In genomic region chr11:61871158-61871597, GRCh38 we compare ENCODE assay signal across 8 cellular contexts. TPM values are rescaled to one million over a fixed set of nuclear protein-coding genes. Genes with fewer than 3 reads are reported as not detected.
DNase-seq lines count a peak whose midpoint lies in the region; ATAC-seq and TF ChIP-seq lines count a peak whose summit lies in the region.

No MANE protein-coding gene starts in this region.

- peak overlapping the region in 1 of 2 experiments; percentile 71; a peak in 2 of 4 replicates for H4K8ac ChIP-seq in IMR-90 (ENCODE audit: low read depth in 2 of 2, low read length in 2 of 2)

- peaks cover 59% of the 10 kb centered on the region for H3K4me1 ChIP-seq in BLaER1
- peaks cover 2% of the 10 kb centered on the region for H3K4me1 ChIP-seq in IMR-90 (ENCODE audit: control insufficient read depth, insufficient read depth, low read length)
- H3K4me1 ChIP-seq in fibroblast of lung (ENCODE audit: control insufficient read depth, extremely low read depth, insufficient read depth, low read length) = peaks cover 5% of the 10 kb centered on the region

- peak overlapping the region; percentile 82 for H3K14ac ChIP-seq in IMR-90 (replicated peaks; ENCODE audit: low read depth, low read length)

- peak overlapping the region; percentile 67 for H3K4me3 Mint-ChIP-seq in natural killer cell
- peak overlapping the region; percentile 69 to 73 for H3K4me3 Mint-ChIP-seq in stimulated activated naive B cell treated with anti-CD40 and anti-IgM and Interleukin-4, amounts not matched to agents 10 μg/mL and 1 μg/mL and 100 μg/mL, for 72 hours

- in situ Hi-C loops in IMR-90 (cut with MboI; ENCODE audit: low sequenced_read_pairs) = loop anchor here (25.0 kb wide), 1 partner anchor 441 kb away; no protein-coding TSS in a partner anchor

- intact Hi-C loops in IMR-90 (cut with micrococcal nuclease) (loop anchor here (1.0 to 5.0 kb wide), 6 partner anchors 26 to 506 kb away; no protein-coding TSS in a partner anchor), natural killer cell (cut with micrococcal nuclease) (loop anchor here (2.0 kb wide), 1 partner anchor 76 kb away; no protein-coding TSS in a partner anchor)

- 11% methylated on average over 18 of the region's 24 CpGs; no CpG with 5 or more reads in 1 of the 2 experiments for WGBS in IMR-90 (ENCODE audit: extremely low coverage in 2 of 2, insufficient read length in 1 of 2), 2 experiments

- H3K9me3 ChIP-seq in BLaER1 = no peaks in the 10 kb centered on the region
- no peaks in the 10 kb centered on the region for H3K9me3 ChIP-seq in IMR-90 (ENCODE audit: control insufficient read depth, insufficient read depth, low read length)
- H3K9me3 ChIP-seq in fibroblast of lung (ENCODE audit: control insufficient read depth, insufficient read depth, low read depth, low read length) = no peaks in the 10 kb centered on the region

- peak overlapping the region; percentile 61 for H3K4me3 ChIP-seq in BLaER1
- no peak overlapping the region for H3K4me3 ChIP-seq in IMR-90 (ENCODE audit: insufficient read depth, low read depth, low read length)
- no peak overlapping the region for H3K4me3 ChIP-seq in fibroblast of lung (replicated peaks in 1 of 4; ENCODE audit: control extremely low read depth in 1 of 4, insufficient read depth in 1 of 4, low read depth in 3 of 4, low read length in 4 of 4)

- peak overlapping the region; percentile 69; the same call in 1 of the 2 replicates for H3K9ac ChIP-seq in BLaER1
- peak overlapping the region; percentile 16; the same call in 1 of the 2 replicates for H3K9ac ChIP-seq in IMR-90 (ENCODE audit: low read depth, low read length)
- no peak overlapping the region for H3K9ac ChIP-seq in fibroblast of lung (ENCODE audit: insufficient read depth, low read length)

- H2AFZ ChIP-seq in IMR-90 (replicated peaks; ENCODE audit: low read length, poor library complexity) (peak overlapping the region; percentile 90), fibroblast of lung (ENCODE audit: low read length) (peak overlapping the region; percentile 47)

- H3K9me1 ChIP-seq in IMR-90 (ENCODE audit: insufficient read depth, low read length) = no peaks in the 10 kb centered on the region

- TF ChIP-seq RAD21 in IMR-90 (IDR thresholded peaks at IDR 0.05; ENCODE audit: low read length) = peak; percentile 94

- peak overlapping the region; percentile 66 for H3K4ac ChIP-seq in IMR-90 (ENCODE audit: low read depth, low read length)

- peak overlapping the region; percentile 97 for H3K4me2 ChIP-seq in BLaER1
- H3K4me2 ChIP-seq in IMR-90 (ENCODE audit: low read depth, low read length) = peak overlapping the region; percentile 78
- H3K4me2 ChIP-seq in fibroblast of lung (ENCODE audit: extremely low read depth, insufficient read depth, low read length) = peak overlapping the region; percentile 67

- POLR2A ChIA-PET in IMR-90 (lab: Charles Lee; ENCODE audit: unreplicated experiment) = no interaction called here

- H4K20me1 ChIP-seq in BLaER1 (peaks cover 40% of the 10 kb centered on the region), IMR-90 (ENCODE audit: insufficient read depth, low read length) (no peaks in the 10 kb centered on the region; the same call in 1 of the 2 replicates), fibroblast of lung (ENCODE audit: control insufficient read depth, extremely low read depth, insufficient read depth, low read length) (no peaks in the 10 kb centered on the region)

- TF ChIP-seq CTCF in IMR-90 (conservative IDR thresholded peaks at IDR 0.05; ENCODE audit: low read depth, low read length) (peak; percentile 96), fibroblast of lung (conservative IDR thresholded peaks at IDR 0.05 in 1 of 2, IDR thresholded peaks at IDR 0.05 in 1 of 2; ENCODE audit: low read depth in 1 of 2, low read length in 2 of 2) (peak; percentile 81 to 83), natural killer cell (IDR thresholded peaks at IDR 0.05) (peak; percentile 73)

- BruUV-seq in IMR-90 (replicated peaks; lab: Mats Ljungman, UMichigan) = no TSS peak

- H3K36me3 Mint-ChIP-seq in natural killer cell = no peaks in the 10 kb centered on the region
- peaks cover 10 to 16% of the 10 kb centered on the region in 2 donors for H3K36me3 Mint-ChIP-seq in stimulated activated naive B cell treated with anti-CD40 and anti-IgM and Interleukin-4, amounts not matched to agents 10 μg/mL and 1 μg/mL and 100 μg/mL, for 72 hours

- peaks cover 20% of the 10 kb centered on the region for H3K36me3 ChIP-seq in BLaER1
- peaks cover 6% of the 10 kb centered on the region; the same call in 1 of the 2 replicates for H3K36me3 ChIP-seq in IMR-90 (ENCODE audit: control insufficient read depth, insufficient read depth, low read length)
- peaks cover 6% of the 10 kb centered on the region for H3K36me3 ChIP-seq in fibroblast of lung (ENCODE audit: control insufficient read depth, insufficient read depth, low read length)

- TF ChIP-seq POLR2A in IMR-90 (IDR thresholded peaks at IDR 0.05; ENCODE audit: low read depth, low read length) = no peak

- H3K23ac ChIP-seq in IMR-90 (ENCODE audit: low read depth, low read length) = no peak overlapping the region; the same call in 1 of the 2 replicates

- H2BK15ac ChIP-seq in IMR-90 (ENCODE audit: low read depth, low read length) = no peak overlapping the region

- dilution Hi-C loops in IMR-90 (cut with HindIII; ENCODE audit: low sequenced_read_pairs, unreplicated experiment) = no loop called here

- no peaks in the 10 kb centered on the region for H3K9me3 Mint-ChIP-seq in natural killer cell
- no peaks in the 10 kb centered on the region for H3K9me3 Mint-ChIP-seq in stimulated activated naive B cell treated with anti-CD40 and anti-IgM and Interleukin-4, amounts not matched to agents 10 μg/mL and 1 μg/mL and 100 μg/mL, for 72 hours

- 0 out of 2 replicates have a peak overlapping the region, but pooled peaks have one; percentile 36 for H4K5ac ChIP-seq in IMR-90 (ENCODE audit: low read depth, low read length)

- peak; percentile 67 for DNase-seq in IMR-90
- DNase-seq in OCI-M1 (lab: John Stamatoyannopoulos, UW) = peak; percentile 90
- DNase-seq in activated T-cell treated with anti-CD3 and anti-CD28 coated beads, Interleukin-2, amount 50 U/mL, for 1 hour = peak; percentile 70
- peak; percentile 71 to 75 for DNase-seq in fibroblast of lung (ENCODE audit: low read depth in 2 of 2)
- peak; percentile 57 for DNase-seq in natural killer cell
- DNase-seq in stimulated activated naive B cell treated with anti-CD40 and anti-IgM and Interleukin-4, amounts not matched to agents 10 μg/mL and 1 μg/mL and 100 μg/mL, for 72 hours = peak; percentile 67

- H3K27ac Mint-ChIP-seq in natural killer cell = no peak overlapping the region
- peak overlapping the region; percentile 28 for H3K27ac Mint-ChIP-seq in stimulated activated naive B cell treated with anti-CD40 and anti-IgM and Interleukin-4, amounts not matched to agents 10 μg/mL and 1 μg/mL and 100 μg/mL, for 72 hours

- H4K91ac ChIP-seq in IMR-90 (ENCODE audit: insufficient read depth, low read depth, low read length) = peak overlapping the region; percentile 68; the same call in 1 of the 2 replicates

- H3K27ac ChIP-seq in BLaER1 (peak overlapping the region; percentile 79), IMR-90 (ENCODE audit: insufficient read depth, low read length) (no peak overlapping the region), fibroblast of lung (ENCODE audit: insufficient read depth, low read length) (no peak overlapping the region)

- H2BK5ac ChIP-seq in IMR-90 (ENCODE audit: low read depth, low read length, poor library complexity, severe bottlenecking) = no peak overlapping the region

- H3K27me3 Mint-ChIP-seq in natural killer cell (ENCODE audit: low read depth in 2 of 2) = no peaks in the 10 kb centered on the region
- no peaks in the 10 kb centered on the region for H3K27me3 Mint-ChIP-seq in stimulated activated naive B cell treated with anti-CD40 and anti-IgM and Interleukin-4, amounts not matched to agents 10 μg/mL and 1 μg/mL and 100 μg/mL, for 72 hours

- ATAC-seq in GM19452 (IDR thresholded peaks at IDR 0.05; ENCODE audit: unreplicated experiment) (peak; percentile 82), IMR-90 (ENCODE audit: low read depth) (peak; percentile 98), natural killer cell (peak; percentile 87 to 99 (median 97))
- peak; percentile 90 to 94 for ATAC-seq in stimulated activated naive B cell treated with anti-CD40 and anti-IgM and Interleukin-4, amounts not matched to agents 10 μg/mL and 1 μg/mL and 100 μg/mL, for 72 hours (replicated peaks)

- no peak overlapping the region for H3K18ac ChIP-seq in IMR-90 (ENCODE audit: low read depth, low read length)

- H2BK20ac ChIP-seq in IMR-90 (ENCODE audit: low read depth, low read length) = no peak overlapping the region

- H2BK120ac ChIP-seq in IMR-90 (ENCODE audit: low read depth, low read length) = peak overlapping the region; percentile 61; the same call in 1 of the 2 replicates

- peak overlapping the region; percentile 74 for H2AK9ac ChIP-seq in IMR-90 (replicated peaks; ENCODE audit: low read depth, low read length, poor library complexity)

- H3K79me2 ChIP-seq in fibroblast of lung (ENCODE audit: control insufficient read depth, insufficient read depth, low read length) = no peaks in the 10 kb centered on the region

- no peaks in the 10 kb centered on the region for H3K79me1 ChIP-seq in IMR-90 (ENCODE audit: low read depth in 1 of 2, low read length in 2 of 2)

- no peaks in the 10 kb centered on the region for H3K27me3 ChIP-seq in BLaER1
- H3K27me3 ChIP-seq in IMR-90 (ENCODE audit: control insufficient read depth, insufficient read depth, low read length) = no peaks in the 10 kb centered on the region
- H3K27me3 ChIP-seq in fibroblast of lung (ENCODE audit: control insufficient read depth, insufficient read depth, low read length) = no peaks in the 10 kb centered on the region

- H3K4me1 Mint-ChIP-seq in natural killer cell = peaks cover 6 to 8% of the 10 kb centered on the region in 2 donors
- peaks cover 19 to 29% of the 10 kb centered on the region in 2 donors for H3K4me1 Mint-ChIP-seq in stimulated activated naive B cell treated with anti-CD40 and anti-IgM and Interleukin-4, amounts not matched to agents 10 μg/mL and 1 μg/mL and 100 μg/mL, for 72 hours

- no peak overlapping the region for H3K56ac ChIP-seq in IMR-90 (ENCODE audit: extremely low read depth, insufficient read depth, low read length)

- CTCF ChIA-PET in IMR-90 (lab: Yijun Ruan, JAX) = interaction anchor here (0.9 to 1.6 kb wide), 8 partner anchors 14 to 237 kb away, joined by 3 to 9 read pairs (median 3); partner anchors contain the start of gene BEST1

- H2AK5ac ChIP-seq in IMR-90 (ENCODE audit: low read depth, low read length) = peak overlapping the region; percentile 2; the same call in 1 of the 2 replicates

RNA-seq across cellular contexts. Expression of gene FADS3, which starts 20.2 kb away (rescaled TPM):
- total RNA-seq in IMR-90 (2012; rRNA removed) (38.0 and 54.5 TPM in 2 replicates), fibroblast of lung (112 and 224 TPM in 2 replicates), natural killer cell (10 to 100 TPM; 10.8 to 17.8 (median 11.5) TPM)
- polyA plus RNA-seq in IMR-90 (2012; rRNA removed) (110 and 147 TPM in 2 replicates), fibroblast of lung (40.9 and 79.9 TPM in 2 replicates)
- polyA plus RNA-seq in IMR-90 (2012; cell fraction: cytosol; rRNA removed) = 34.0 and 101 TPM in 2 replicates
- 556 and 1,224 TPM in 2 replicates for polyA plus RNA-seq in IMR-90 (2012; cell fraction: nucleus; rRNA removed; ENCODE audit: low replicate concordance)
- 53.3 and 89.2 TPM in 2 replicates for polyA plus RNA-seq in fibroblast of lung (2012)
- polyA minus RNA-seq in fibroblast of lung (ENCODE audit: low replicate concordance) = 172 and 197 TPM in 2 replicates

RNA-seq across cellular contexts. Expression of gene FADS2, which starts 43.1 kb away (rescaled TPM):
- total RNA-seq in IMR-90 (2012; rRNA removed) = 31.9 and 33.3 TPM in 2 replicates
- polyA plus RNA-seq in IMR-90 (2012; rRNA removed) = 88.4 and 98.4 TPM in 2 replicates
- 45.4 and 87.9 TPM in 2 replicates for polyA plus RNA-seq in IMR-90 (2012; cell fraction: cytosol; rRNA removed)
- polyA plus RNA-seq in IMR-90 (2012; cell fraction: nucleus; rRNA removed; ENCODE audit: low replicate concordance) = 69.4 and 94.9 TPM in 2 replicates
- 266 and 418 TPM in 2 replicates for total RNA-seq in fibroblast of lung
- polyA plus RNA-seq in fibroblast of lung = 687 and 932 TPM in 2 replicates
- 483 and 700 TPM in 2 replicates for polyA plus RNA-seq in fibroblast of lung (2012)
- 1,928 and 3,022 TPM in 2 replicates for polyA minus RNA-seq in fibroblast of lung (ENCODE audit: low replicate concordance)
- 10 to 100 TPM; 30.4 to 52.7 (median 34.4) TPM for total RNA-seq in natural killer cell

RNA-seq across cellular contexts. Expression of gene RAB3IL1, which starts 46.2 kb away (rescaled TPM):
- 0.28 and 0.72 TPM in 2 replicates for total RNA-seq in IMR-90 (2012; rRNA removed)
- 1.9 TPM in 2 replicates for polyA plus RNA-seq in IMR-90 (2012; rRNA removed)
- polyA plus RNA-seq in IMR-90 (2012; cell fraction: cytosol; rRNA removed) = 0.84 and 2.4 TPM in 2 replicates
- 2.7 and 2.8 TPM in 2 replicates for polyA plus RNA-seq in IMR-90 (2012; cell fraction: nucleus; rRNA removed; ENCODE audit: low replicate concordance)
- 13.4 TPM in 2 replicates for total RNA-seq in fibroblast of lung
- polyA plus RNA-seq in fibroblast of lung = 9.6 and 9.9 TPM in 2 replicates
- polyA plus RNA-seq in fibroblast of lung (2012) = 14.7 and 15.8 TPM in 2 replicates
- polyA minus RNA-seq in fibroblast of lung (ENCODE audit: low replicate concordance) = 15.8 and 16.9 TPM in 2 replicates
- total RNA-seq in natural killer cell = not detected

RNA-seq across cellular contexts. Expression of gene FADS1, which starts 54.4 kb away (rescaled TPM):
- total RNA-seq in IMR-90 (2012; rRNA removed) = 16.3 and 16.9 TPM in 2 replicates
- 17.6 and 18.4 TPM in 2 replicates for polyA plus RNA-seq in IMR-90 (2012; rRNA removed)
- 15.8 and 19.2 TPM in 2 replicates for polyA plus RNA-seq in IMR-90 (2012; cell fraction: cytosol; rRNA removed)
- 29.9 and 31.1 TPM in 2 replicates for polyA plus RNA-seq in IMR-90 (2012; cell fraction: nucleus; rRNA removed; ENCODE audit: low replicate concordance)
- 151 and 208 TPM in 2 replicates for total RNA-seq in fibroblast of lung
- polyA plus RNA-seq in fibroblast of lung = 109 and 173 TPM in 2 replicates
- 68.7 and 126 TPM in 2 replicates for polyA plus RNA-seq in fibroblast of lung (2012)
- 140 and 162 TPM in 2 replicates for polyA minus RNA-seq in fibroblast of lung (ENCODE audit: low replicate concordance)
- 10 to 100 TPM in 2 of 3 donors, 1 to 10 TPM in 1; 9.3 to 17.2 (median 10.2) TPM for total RNA-seq in natural killer cell
